In genomic region chr20:48711696-48712464, GRCh38 we compare ENCODE assay signal across 12 cellular contexts.
DNase-seq lines count a peak whose midpoint lies in the region; ATAC-seq and TF ChIP-seq lines count a peak whose summit lies in the region.
"Had no signal": no experiment of that assay in that cellular context is flagged by ENCODE, and none has a peak within 500 bp of the region (broad histone marks: within the 10 kb centered on the region; RNA-seq: fewer than 3 reads in every experiment).

No MANE protein-coding gene starts in this region.

- H3K4me3 ChIP-seq in spleen: peak overlapping the region in 1 of 8 donors; percentile 6
- no peak overlapping the region for H3K4me3 ChIP-seq in hepatocyte
- H3K4me3 ChIP-seq: heart right ventricle, neural progenitor cell had no signal

- peak; percentile 14 for ATAC-seq in GM19351 (IDR thresholded peaks at IDR 0.05; ENCODE audit: unreplicated experiment)
- peak; percentile 17 for ATAC-seq in HG03045 (IDR thresholded peaks at IDR 0.05; ENCODE audit: unreplicated experiment)

- H3K4me2 ChIP-seq in hepatocyte: no peak overlapping the region
- H3K4me2 ChIP-seq: neural progenitor cell had no signal

- WGBS in spleen, 5 donors: 75 to 89% (median 80%) methylated on average over 9 to 10 of the region's 10 CpGs
- WGBS in hepatocyte (ENCODE audit: low lambda C conversion rate, missing lambda C conversion rate): 93% methylated on average over 10 of the region's 10 CpGs

- no peak for TF ChIP-seq POLR2A in spleen (IDR thresholded peaks at IDR 0.05)

- peak; percentile 59 for DNase-seq in spleen
- no peak for DNase-seq in NCI-H2196 treated with DMSO at 0.1 percent for 48 hours (lab: John Stamatoyannopoulos, UW; ENCODE audit: unreplicated experiment)
- DNase-seq in hepatocyte (ENCODE audit: low spot score): no peak
- DNase-seq in NCI-H146 (lab: John Stamatoyannopoulos, UW): no peak
- DNase-seq: activated naive CD4-positive, alpha-beta T cell treated with anti-CD3 and anti-CD28 coated beads for 36 hours; heart right ventricle; NCI-H187 had no signal

- intact Hi-C loops in spleen (cut with DNase I; ENCODE audit: low total_unique reads): no loop called here

- H3K9me2 ChIP-seq in hepatocyte (replicated peaks; ENCODE audit: insufficient read depth): no peaks in the 10 kb centered on the region

- TF ChIP-seq CTCF in spleen (IDR thresholded peaks at IDR 0.05 in 8 of 11, conservative IDR thresholded peaks at IDR 0.05 in 3 of 11): no peak
- TF ChIP-seq CTCF in hepatocyte (IDR thresholded peaks at IDR 0.05; ENCODE audit: poor library complexity): no peak

- no peak overlapping the region for H2AFZ ChIP-seq in hepatocyte
- H2AFZ ChIP-seq: neural progenitor cell had no signal

- H3K79me2 ChIP-seq in hepatocyte: no peaks in the 10 kb centered on the region

- peaks cover 0 to 69% (median 6%) of the 10 kb centered on the region in 6 donors for H3K36me3 ChIP-seq in spleen
- H3K36me3 ChIP-seq in hepatocyte (replicated peaks; ENCODE audit: insufficient read depth, low read depth): no peaks in the 10 kb centered on the region
- H3K36me3 ChIP-seq: neural progenitor cell had no signal

- peak overlapping the region; percentile 17 for H3K27ac ChIP-seq in angular gyrus (ENCODE audit: low read depth, low read length)
- peak overlapping the region in 6 of 8 donors; percentile 11 to 72 (median 66) for H3K27ac ChIP-seq in spleen
- no peak overlapping the region for H3K27ac ChIP-seq in hepatocyte
- H3K27ac ChIP-seq: epithelial cell of prostate, neural progenitor cell had no signal

- no peaks in the 10 kb centered on the region for H3K9me3 ChIP-seq in spleen
- no peaks in the 10 kb centered on the region for H3K9me3 ChIP-seq in hepatocyte (ENCODE audit: low read depth)
- H3K9me3 ChIP-seq: heart right ventricle had no signal

- H3K4me1 ChIP-seq in spleen: peaks cover 31 to 100% (median 75%) of the 10 kb centered on the region in 6 donors
- H3K4me1 ChIP-seq in hepatocyte (ENCODE audit: insufficient read depth): no peaks in the 10 kb centered on the region
- H3K4me1 ChIP-seq: neural progenitor cell had no signal

- H3K27me3 ChIP-seq in spleen (replicated peaks in 1 of 7) (no peaks in the 10 kb centered on the region), hepatocyte (no peaks in the 10 kb centered on the region)
- H3K27me3 ChIP-seq: heart right ventricle, neural progenitor cell had no signal

- H4K20me1 ChIP-seq in hepatocyte (ENCODE audit: insufficient read depth, poor library complexity, severe bottlenecking): no peaks in the 10 kb centered on the region
